In genomic region chr4:13427599-13428325, GRCh38 we compare ENCODE assay signal across 22 cellular contexts. TPM values are rescaled to one million over a fixed set of nuclear protein-coding genes. Genes with fewer than 3 reads are reported as not detected.
DNase-seq lines count a peak whose midpoint lies in the region; ATAC-seq and TF ChIP-seq lines count a peak whose summit lies in the region.
"Had no signal": no experiment of that assay in that cellular context is flagged by ENCODE, and none has a peak within 500 bp of the region (broad histone marks: within the 10 kb centered on the region; RNA-seq: fewer than 3 reads in every experiment).

No MANE protein-coding gene starts in this region.

- H3K4me1 ChIP-seq in left lung, result no peaks in the 10 kb centered on the region
- peaks cover 0 to 14% (median 0%) of the 10 kb centered on the region in 4 donors for H3K4me1 ChIP-seq in tibial artery

- H3K9me3 ChIP-seq in left lung, result no peaks in the 10 kb centered on the region
- no peaks in the 10 kb centered on the region for H3K9me3 ChIP-seq in tibial artery
- H3K9me3 ChIP-seq: vagina had no signal

- H3K36me3 ChIP-seq in left lung, result peaks cover 0 to 9% of the 10 kb centered on the region in 2 donors
- H3K36me3 ChIP-seq in tibial artery, result peaks cover 3 to 9% (median 6%) of the 10 kb centered on the region in 3 donors

- H3K4me3 Mint-ChIP-seq in endothelial cell (ENCODE audit: unreplicated experiment), result no peak overlapping the region
- H3K4me3 Mint-ChIP-seq: CD4-positive, alpha-beta T cell; nephron had no signal

- no peak overlapping the region for H3K27ac ChIP-seq in left lung
- H3K27ac ChIP-seq in tibial artery, result no peak overlapping the region
- H3K27ac ChIP-seq: RWPE1, vagina had no signal

- peaks cover 37% of the 10 kb centered on the region for H3K4me1 Mint-ChIP-seq in endothelial cell (ENCODE audit: unreplicated experiment)

- TF ChIP-seq CTCF in AG10803 (conservative IDR thresholded peaks at IDR 0.05; ENCODE audit: low read length) (no peak), endothelial cell (IDR thresholded peaks at IDR 0.05; ENCODE audit: unreplicated experiment) (no peak), left lung (IDR thresholded peaks at IDR 0.05) (no peak), tibial artery (IDR thresholded peaks at IDR 0.05) (no peak)

- no peak overlapping the region for H3K4me3 ChIP-seq in AG10803 (ENCODE audit: low read length)
- no peak overlapping the region for H3K4me3 ChIP-seq in left lung
- no peak overlapping the region for H3K4me3 ChIP-seq in tibial artery
- H3K4me3 ChIP-seq: vagina had no signal

- H3K27me3 Mint-ChIP-seq in endothelial cell (ENCODE audit: unreplicated experiment), result peaks cover 4% of the 10 kb centered on the region
- H3K27me3 Mint-ChIP-seq: CD4-positive, alpha-beta T cell had no signal

- H3K36me3 Mint-ChIP-seq in endothelial cell (ENCODE audit: low read depth, unreplicated experiment), result peaks cover 10% of the 10 kb centered on the region

- peak; percentile 15 for DNase-seq in AG10803 (ENCODE audit: low read depth)
- peak; percentile 1 for DNase-seq in NCI-H226
- DNase-seq in endothelial cell (ENCODE audit: low spot score), result no peak
- DNase-seq in left lung, result peak in 1 of 2 donors; percentile 43
- no peak for DNase-seq in NCI-H1048 (lab: John Stamatoyannopoulos, UW)
- no peak for DNase-seq in activated CD4-positive, alpha-beta T cell treated with anti-CD3 and anti-CD28 coated beads, Interleukin-2, amount 50 U/mL, for 4 hours
- DNase-seq in tibial artery, result no peak
- no peak for DNase-seq in RPMI8226
- DNase-seq: ACHN; activated CD4-positive, alpha-beta T cell treated with anti-CD3 and anti-CD28 coated beads for 4 hours; CD4-positive, alpha-beta T cell; KG1; midbrain; NCI-H2081 treated with DMSO at 0.1 percent for 48 hours; NCI-H524; stimulated activated CD4-positive, alpha-beta T cell treated with anti-CD3 and anti-CD28 coated beads, Interleukin-12 subunit alpha, Interleukin-12 subunit beta, amount 100 ng/mL, for 4 hours; stimulated activated CD8-positive, alpha-beta memory T cell treated with anti-CD3 and anti-CD28 coated beads, Interleukin-4, amount 100 ng/mL, for 48 hours had no signal

- intact Hi-C loops in left lung (cut with DNase I) (no loop called here), tibial artery (cut with DNase I; ENCODE audit: low total_unique reads) (no loop called here)

- H3K27me3 ChIP-seq in left lung (no peaks in the 10 kb centered on the region), tibial artery (no peaks in the 10 kb centered on the region)
- H3K27me3 ChIP-seq: vagina had no signal

- peak overlapping the region; percentile 68 for H3K27ac Mint-ChIP-seq in endothelial cell (ENCODE audit: unreplicated experiment)
- H3K27ac Mint-ChIP-seq: activated T-helper 2 cell treated with anti-CD3 and anti-CD28 coated beads, Interferon-gamma antibody, Interleukin-2, Interleukin-4, amounts not matched to agents 10 μg/mL and 5 μg/mL and 100 μg/mL, durations not matched to agents 14 hours and 24 hours and 36 hours; CD4-positive, alpha-beta T cell had no signal

- H3K9me3 Mint-ChIP-seq in endothelial cell (ENCODE audit: unreplicated experiment), result no peaks in the 10 kb centered on the region
- H3K9me3 Mint-ChIP-seq: CD4-positive, alpha-beta T cell had no signal

- peak; percentile 22 for ATAC-seq in left lung
- ATAC-seq: esophagus mucosa had no signal

RNA-seq across cellular contexts. Expression of gene RAB28, which starts 56.4 kb away (rescaled TPM):
- total RNA-seq in endothelial cell (ENCODE audit: unreplicated experiment) (17.5 TPM), left lung (10 to 100 TPM; 12.2 to 16.6 TPM)

Comparison
In these comparisons a context has a peak if more than half of its experiments do, and no peak if none do; other contexts are left out.
1. DNase-seq: peak in AG10803 (single experiment) and NCI-H226 (single experiment); none in endothelial cell (single experiment), NCI-H1048 (single experiment), activated CD4-positive, alpha-beta T cell treated with anti-CD3 and anti-CD28 coated beads, Interleukin-2, amount 50 U/mL, for 4 hours (0 of 2), tibial artery (0 of 2) and RPMI8226 (single experiment).